Comparison of ENCODE assay signal across 1 cellular context in the genomic region with DNA sequence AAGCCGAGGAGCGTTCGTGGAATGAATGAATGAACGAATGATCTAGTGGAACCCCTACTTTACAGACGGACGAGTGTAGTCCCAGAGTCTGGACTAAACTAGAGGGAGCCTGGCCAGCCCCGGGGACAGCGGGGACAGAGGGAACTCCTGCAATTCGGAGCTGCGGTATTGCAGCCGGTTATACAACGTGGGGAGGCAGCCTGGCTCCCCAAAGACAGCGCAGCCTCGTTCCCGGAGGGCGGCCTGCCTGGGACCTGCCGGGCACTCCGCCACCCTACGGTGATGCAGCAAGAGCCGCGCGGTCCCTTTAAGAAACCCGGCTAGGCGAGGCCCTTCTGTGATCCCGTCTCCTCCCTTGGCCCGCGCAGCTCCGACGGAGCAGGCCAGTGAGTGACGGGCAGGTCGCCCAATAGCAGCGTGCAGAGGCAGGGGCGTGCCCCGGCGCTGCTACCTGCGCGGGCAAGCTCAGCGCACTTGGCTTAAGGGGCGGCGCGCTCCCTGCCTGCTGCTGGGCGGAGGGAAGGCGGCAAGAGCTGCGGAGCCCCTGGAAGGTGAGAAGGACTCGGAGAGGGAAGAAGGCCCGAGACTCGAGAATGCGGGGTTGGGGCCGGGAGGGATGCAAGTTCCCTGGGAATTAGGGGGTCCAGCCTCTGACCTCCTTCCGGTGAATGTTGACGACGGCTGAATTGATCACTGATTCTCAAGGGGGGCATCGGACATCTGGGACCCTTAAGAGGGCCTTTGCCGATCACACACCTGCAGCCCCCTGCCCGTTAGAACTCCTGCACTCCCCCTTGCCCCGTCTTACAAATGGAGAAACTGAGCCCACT.
A peak's percentile ranks its signal among the peaks of the same experiment; 100 is the strongest.
TF ChIP-seq lines count a peak whose summit lies in the region.

Gene ABCA7 (plus strand): TSS at position 462 of the 830 bp plus-strand sequence. CDS start 1,255 bp downstream, outside the sequence.

TF ChIP-seq in SK-N-SH, 30 proteins besides CTCF, POLR2A, EP300 and RAD21 (continued from another document):
- no peak for TF ChIP-seq USF2 (IDR thresholded peaks at IDR 0.05; ENCODE audit: borderline replicate concordance, low read depth, low read length)
- TF ChIP-seq YY1 (IDR thresholded peaks at IDR 0.05; ENCODE audit: low read depth): no peak
- peak; percentile 100 for TF ChIP-seq PBX3 (IDR thresholded peaks at IDR 0.05)
- TF ChIP-seq SIN3A (IDR thresholded peaks at IDR 0.05; ENCODE audit: borderline replicate concordance, low read depth, low read length): peak; percentile 67; the same call in 1 of the 2 replicates
- peak; percentile 85 for TF ChIP-seq NRF1 (IDR thresholded peaks at IDR 0.05; ENCODE audit: low read depth, low read length)
- TF ChIP-seq SMC3 (IDR thresholded peaks at IDR 0.05; ENCODE audit: low read depth, low read length): no peak
- TF ChIP-seq GABPA (IDR thresholded peaks at IDR 0.05; ENCODE audit: low read depth): no peak; the same call in 1 of the 2 replicates
- 0 out of 2 replicates have a peak, but pooled peaks have one; percentile 18 for TF ChIP-seq MXI1 (IDR thresholded peaks at IDR 0.05; ENCODE audit: low read depth, low read length)
- TF ChIP-seq MAX (IDR thresholded peaks at IDR 0.05; ENCODE audit: low read depth): peak; percentile 50; the same call in 1 of the 2 replicates
- no peak for TF ChIP-seq TAF1 (IDR thresholded peaks at IDR 0.05; ENCODE audit: borderline replicate concordance, low read depth, low read length)
